Comparison of ENCODE assay signal across 8 cellular contexts in genomic region chr9:76403352-76403751, GRCh38. TPM values are rescaled to one million over a fixed set of nuclear protein-coding genes. Genes with fewer than 3 reads are reported as not detected.
DNase-seq lines count a peak whose midpoint lies in the region; ATAC-seq and TF ChIP-seq lines count a peak whose summit lies in the region.

No MANE protein-coding gene starts in this region.

- H4K8ac ChIP-seq in mesenchymal stem cell (ENCODE audit: low read length) = no peak overlapping the region

- DNase-seq in NCI-H82 (lab: John Stamatoyannopoulos, UW) (peak; percentile 4), NCI-H82 treated with DMSO at 0.1 percent for 48 hours (lab: John Stamatoyannopoulos, UW; ENCODE audit: unreplicated experiment) (no peak), RKO (ENCODE audit: low spot score) (peak; percentile 90), colonic mucosa (no peak), mesenchymal stem cell (peak; percentile 81), T1000 (lab: John Stamatoyannopoulos, UW) (no peak)

- H2AK5ac ChIP-seq in mesenchymal stem cell (ENCODE audit: low read length, severe bottlenecking) = no peak overlapping the region

- no peak overlapping the region for H4K91ac ChIP-seq in mesenchymal stem cell (ENCODE audit: low read length)

- no peak overlapping the region for H3K4ac ChIP-seq in mesenchymal stem cell (ENCODE audit: low read depth in 1 of 2, low read length in 2 of 2)

- TF ChIP-seq CTCF in colonic mucosa (IDR thresholded peaks at IDR 0.05) = peak; percentile 36

- peak overlapping the region; percentile 69 for H2AFZ ChIP-seq in mesenchymal stem cell (ENCODE audit: low read depth, low read length)

- peak overlapping the region in 1 of 2 donors; percentile 21 for H3K9ac ChIP-seq in colonic mucosa (ENCODE audit: low read depth in 2 of 2, low read length in 2 of 2)
- H3K9ac ChIP-seq in mesenchymal stem cell (ENCODE audit: low read length) = peak overlapping the region; percentile 84

- 75% methylated on average over 1 of the region's 2 CpGs for WGBS in mesenchymal stem cell

- no peaks in the 10 kb centered on the region for H3K79me1 ChIP-seq in mesenchymal stem cell (replicated peaks; ENCODE audit: low read length, poor library complexity, severe bottlenecking)

- H3K23ac ChIP-seq in mesenchymal stem cell (ENCODE audit: low read length in 2 of 2) = no peak overlapping the region

- no peak overlapping the region for H3K14ac ChIP-seq in mesenchymal stem cell (ENCODE audit: low read length in 2 of 2)

- H3K4me3 ChIP-seq in colonic mucosa = no peak overlapping the region
- peak overlapping the region in 1 of 2 experiments; percentile 43 for H3K4me3 ChIP-seq in mesenchymal stem cell (ENCODE audit: insufficient read depth in 1 of 2, low read depth in 1 of 2, low read length in 2 of 2)

- H3K27me3 ChIP-seq in colonic mucosa (no peaks in the 10 kb centered on the region), mesenchymal stem cell (ENCODE audit: control insufficient read depth in 1 of 2, insufficient read depth in 1 of 2, low read length in 2 of 2) (no peaks in the 10 kb centered on the region)

- no peak overlapping the region for H2BK120ac ChIP-seq in mesenchymal stem cell (ENCODE audit: low read depth, low read length)

- H2BK12ac ChIP-seq in mesenchymal stem cell (ENCODE audit: low read length in 2 of 2) = no peak overlapping the region

- no peak overlapping the region for H2BK15ac ChIP-seq in mesenchymal stem cell (ENCODE audit: low read depth, poor library complexity, severe bottlenecking)

- H3K4me1 ChIP-seq in colonic mucosa (no peaks in the 10 kb centered on the region), mesenchymal stem cell (ENCODE audit: control insufficient read depth, insufficient read depth, low read depth, low read length) (no peaks in the 10 kb centered on the region)

- intact Hi-C loops in colonic mucosa (cut with DNase I) = no loop called here

- no peak overlapping the region for H2BK5ac ChIP-seq in mesenchymal stem cell (ENCODE audit: low read depth, low read length, poor library complexity, severe bottlenecking)

- H3K36me3 ChIP-seq in colonic mucosa (no peaks in the 10 kb centered on the region), mesenchymal stem cell (ENCODE audit: control insufficient read depth in 1 of 2, insufficient read depth in 2 of 2, low read depth in 1 of 2, low read length in 2 of 2) (no peaks in the 10 kb centered on the region)

- H3K27ac ChIP-seq in colonic mucosa (peak overlapping the region; percentile 39), mesenchymal stem cell (ENCODE audit: low read length, poor library complexity, severe bottlenecking) (peak overlapping the region; percentile 12)

- no peak overlapping the region for H3K4me2 ChIP-seq in mesenchymal stem cell (ENCODE audit: low read length, poor library complexity, severe bottlenecking)

- H3K9me3 ChIP-seq in colonic mucosa (no peaks in the 10 kb centered on the region), mesenchymal stem cell (ENCODE audit: control insufficient read depth, low read length) (no peaks in the 10 kb centered on the region)

- H3K18ac ChIP-seq in mesenchymal stem cell (ENCODE audit: low read depth in 1 of 2, low read length in 2 of 2) = no peak overlapping the region

- ATAC-seq in GM19467 (IDR thresholded peaks at IDR 0.05; ENCODE audit: unreplicated experiment) (peak; percentile 89), HG03457 (IDR thresholded peaks at IDR 0.05; ENCODE audit: unreplicated experiment) (peak; percentile 79)

RNA-seq across cellular contexts. Expression of gene RFK, which starts 9.1 kb away (rescaled TPM):
- 10 to 100 TPM; 28.1 to 59.4 TPM for total RNA-seq in colonic mucosa
- 14.9 TPM for polyA plus RNA-seq in mesenchymal stem cell (2013, experiment 1 of 2)
- polyA plus RNA-seq in mesenchymal stem cell (2013, experiment 2 of 2) = 17.0 TPM

RNA-seq across cellular contexts. Expression of gene GCNT1, which starts 55.6 kb away (rescaled TPM):
- total RNA-seq in colonic mucosa = 10 to 100 TPM; 36.5 to 59.9 TPM
- 2.9 TPM for polyA plus RNA-seq in mesenchymal stem cell (2013, experiment 1 of 2)
- polyA plus RNA-seq in mesenchymal stem cell (2013, experiment 2 of 2) = 1.8 TPM

Comparison
In these comparisons a context has a peak if more than half of its experiments do, and no peak if none do; other contexts are left out.
1. DNase-seq: peak in NCI-H82 (single experiment), RKO (single experiment) and mesenchymal stem cell (single experiment); none in NCI-H82 treated with DMSO at 0.1 percent for 48 hours (single experiment), colonic mucosa (single experiment) and T1000 (single experiment).